Comparison of ENCODE assay signal across 24 cellular contexts in the genomic region with DNA sequence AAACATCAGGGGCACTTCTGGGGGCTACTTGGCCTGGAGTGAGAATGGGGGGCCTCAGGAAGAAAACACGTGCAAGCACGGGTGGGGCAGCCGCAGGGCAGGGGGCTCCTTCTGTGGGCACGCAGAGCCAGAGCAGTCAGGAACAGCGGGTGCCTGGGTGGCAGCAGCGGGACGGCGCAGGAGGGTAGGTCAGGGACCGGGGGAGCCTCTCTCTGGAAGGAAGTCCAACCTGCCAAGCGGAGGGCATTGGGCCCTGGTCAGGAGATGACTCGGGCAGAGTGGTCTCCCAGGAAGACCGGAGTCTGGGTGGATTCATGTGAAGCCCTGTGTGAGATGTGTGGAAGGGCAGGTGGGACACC. TPM values are rescaled to one million over a fixed set of nuclear protein-coding genes. Genes with fewer than 3 reads are reported as not detected.
DNase-seq lines count a peak whose midpoint lies in the region; ATAC-seq, FAIRE-seq and TF ChIP-seq lines count a peak whose summit lies in the region.
"Had no signal": no experiment of that assay in that cellular context is flagged by ENCODE, and none has a peak within 500 bp of the region (broad histone marks: within the 10 kb centered on the region; RNA-seq: fewer than 3 reads in every experiment).

No MANE protein-coding gene starts in this region.

- TF ChIP-seq CTCF in RWPE2 (IDR thresholded peaks at IDR 0.05; ENCODE audit: poor library complexity, severe bottlenecking) (no peak), keratinocyte (optimal IDR thresholded peaks at IDR 0.05 in 1 of 3, IDR thresholded peaks at IDR 0.05 in 1 of 3, conservative IDR thresholded peaks at IDR 0.05 in 1 of 3; ENCODE audit: extremely low read depth in 1 of 3, insufficient read depth in 2 of 3, low read length in 3 of 3) (no peak), Calu3 (IDR thresholded peaks at IDR 0.05; ENCODE audit: unreplicated experiment) (no peak)

- H3K4me3 ChIP-seq in RWPE2 (ENCODE audit: severe bottlenecking), result no peak overlapping the region
- no peak overlapping the region for H3K4me3 ChIP-seq in keratinocyte (ENCODE audit: control insufficient read depth in 2 of 3, extremely low read depth in 1 of 3, insufficient read depth in 2 of 3, low read depth in 1 of 3, low read length in 3 of 3)
- H3K4me3 ChIP-seq: pancreas, SJSA1, thyroid gland had no signal

- H3K36me3 ChIP-seq in RWPE2 (ENCODE audit: low read depth), result peaks cover 20% of the 10 kb centered on the region
- peaks cover 19 to 36% of the 10 kb centered on the region in 2 experiments for H3K36me3 ChIP-seq in keratinocyte (ENCODE audit: control insufficient read depth in 2 of 2, extremely low read depth in 1 of 2, insufficient read depth in 2 of 2, low read length in 2 of 2)
- H3K36me3 ChIP-seq: pancreas, SJSA1, thyroid gland had no signal

- H3K4me1 Mint-ChIP-seq in stimulated activated naive CD8-positive, alpha-beta T cell treated with anti-CD3 and anti-CD28 coated beads, Interleukin-15, amount 100 ng/mL, for 72 hours, result peaks cover 36% of the 10 kb centered on the region
- peaks cover 23% of the 10 kb centered on the region for H3K4me1 Mint-ChIP-seq in Calu3 (ENCODE audit: low read depth, unreplicated experiment)

- peaks cover 3% of the 10 kb centered on the region for H3K9me1 ChIP-seq in keratinocyte (ENCODE audit: control insufficient read depth, extremely low read depth, insufficient read depth, low read length)

- H3K9ac ChIP-seq in keratinocyte (ENCODE audit: control insufficient read depth, extremely low read depth, insufficient read depth, low read length), result no peak overlapping the region

- no peaks in the 10 kb centered on the region for H3K9me3 ChIP-seq in RWPE2 (ENCODE audit: severe bottlenecking)
- no peaks in the 10 kb centered on the region for H3K9me3 ChIP-seq in keratinocyte (ENCODE audit: control insufficient read depth, low read depth, low read length)
- H3K9me3 ChIP-seq: pancreas, SJSA1, thyroid gland had no signal

- H3K27ac Mint-ChIP-seq in stimulated activated naive CD8-positive, alpha-beta T cell treated with anti-CD3 and anti-CD28 coated beads, Interleukin-15, amount 100 ng/mL, for 72 hours, result no peak overlapping the region
- H3K27ac Mint-ChIP-seq in Calu3 (ENCODE audit: unreplicated experiment), result no peak overlapping the region

- H3K4me3 Mint-ChIP-seq in stimulated activated naive CD8-positive, alpha-beta T cell treated with anti-CD3 and anti-CD28 coated beads, Interleukin-15, amount 100 ng/mL, for 72 hours, result no peak overlapping the region
- H3K4me3 Mint-ChIP-seq in Calu3 (ENCODE audit: low read depth, unreplicated experiment), result no peak overlapping the region
- H3K4me3 Mint-ChIP-seq: naive B cell; stimulated activated naive CD8-positive, alpha-beta T cell treated with anti-CD3 and anti-CD28 coated beads, Interleukin-15, Interleukin-2, amounts not matched to agents 100 ng/mL and 50 ng/mL, for 24 hours had no signal

- H4K20me1 ChIP-seq in keratinocyte (ENCODE audit: control insufficient read depth, extremely low read depth, insufficient read depth, low read length), result no peaks in the 10 kb centered on the region

- peak overlapping the region; percentile 87 for H3K27ac ChIP-seq in RWPE2 (ENCODE audit: poor library complexity, severe bottlenecking)
- peak overlapping the region; percentile 46 for H3K27ac ChIP-seq in keratinocyte (ENCODE audit: control insufficient read depth, insufficient read depth, low read length)
- H3K27ac ChIP-seq: pancreas, SJSA1, thyroid gland had no signal

- H2AFZ ChIP-seq in keratinocyte (ENCODE audit: control insufficient read depth, low read length), result no peak overlapping the region

- CTCF ChIA-PET in Calu3 (lab: Charles Lee), result no interaction called here

- no peaks in the 10 kb centered on the region for H3K27me3 ChIP-seq in RWPE2 (ENCODE audit: insufficient read depth, poor library complexity, severe bottlenecking)
- no peaks in the 10 kb centered on the region for H3K27me3 ChIP-seq in keratinocyte (ENCODE audit: control insufficient read depth, extremely low read depth, insufficient read depth, low read length)
- H3K27me3 ChIP-seq: pancreas, SJSA1, thyroid gland had no signal

- H3K4me1 ChIP-seq in RWPE2 (ENCODE audit: insufficient read depth, poor library complexity, severe bottlenecking) (peaks cover 30% of the 10 kb centered on the region), keratinocyte (ENCODE audit: control insufficient read depth, extremely low read depth, insufficient read depth, low read length) (peaks cover 48% of the 10 kb centered on the region)
- H3K4me1 ChIP-seq: pancreas, thyroid gland had no signal

- dilution Hi-C loops in keratinocyte (cut with MboI; ENCODE audit: extremely low pct_ligation_motif_present, low sequenced_read_pairs), result loop anchor here (25.0 kb wide), 1 partner anchor 96 kb away; no protein-coding TSS in a partner anchor

- H3K79me2 ChIP-seq in keratinocyte (ENCODE audit: control insufficient read depth, insufficient read depth, low read length), result peaks cover 35% of the 10 kb centered on the region

- no peaks in the 10 kb centered on the region for H3K27me3 Mint-ChIP-seq in stimulated activated naive CD8-positive, alpha-beta T cell treated with anti-CD3 and anti-CD28 coated beads, Interleukin-15, amount 100 ng/mL, for 72 hours
- no peaks in the 10 kb centered on the region for H3K27me3 Mint-ChIP-seq in Calu3 (ENCODE audit: unreplicated experiment)
- H3K27me3 Mint-ChIP-seq: naive B cell; stimulated activated naive CD8-positive, alpha-beta T cell treated with anti-CD3 and anti-CD28 coated beads, Interleukin-15, Interleukin-2, amounts not matched to agents 100 ng/mL and 50 ng/mL, for 24 hours had no signal

- peak overlapping the region; percentile 63 for H3K4me2 ChIP-seq in keratinocyte (ENCODE audit: control insufficient read depth, extremely low read depth, insufficient read depth, low read depth, low read length)

- no peaks in the 10 kb centered on the region for H3K9me3 Mint-ChIP-seq in stimulated activated naive CD8-positive, alpha-beta T cell treated with anti-CD3 and anti-CD28 coated beads, Interleukin-15, amount 100 ng/mL, for 72 hours
- no peaks in the 10 kb centered on the region for H3K9me3 Mint-ChIP-seq in Calu3 (ENCODE audit: low read depth, unreplicated experiment)
- H3K9me3 Mint-ChIP-seq: naive B cell; stimulated activated naive CD8-positive, alpha-beta T cell treated with anti-CD3 and anti-CD28 coated beads, Interleukin-15, Interleukin-2, amounts not matched to agents 100 ng/mL and 50 ng/mL, for 24 hours had no signal

- no peaks in the 10 kb centered on the region for H3K36me3 Mint-ChIP-seq in Calu3 (ENCODE audit: insufficient read depth, unreplicated experiment)

- FAIRE-seq in keratinocyte (lab: Jason Lieb, UNC), result no peak
- FAIRE-seq: G401.6, GM19239, pancreas, TTC549 had no signal

- intact Hi-C loops in Calu3 (cut with micrococcal nuclease; ENCODE audit: unreplicated experiment), result no loop called here

- BruUV-seq in Calu3 (replicated peaks; lab: Mats Ljungman, UMichigan), result no TSS peak

- DNase-seq in stimulated activated naive CD8-positive, alpha-beta T cell treated with anti-CD3 and anti-CD28 coated beads, Interleukin-15, amount 100 ng/mL, for 72 hours, result no peak
- no peak for DNase-seq in stimulated activated naive CD8-positive, alpha-beta T cell treated with anti-CD3 and anti-CD28 coated beads, Interleukin-15, Interleukin-2, amounts not matched to agents 100 U/mL and 50 U/mL, for 24 hours
- DNase-seq in RWPE2 (ENCODE audit: low spot score) (no peak), keratinocyte (ENCODE audit: low read depth, low spot score) (no peak), A172 (ENCODE audit: low spot score) (no peak), Calu3 (no peak)
- no peak for DNase-seq in stimulated activated CD4-positive, alpha-beta T cell treated with anti-CD3 and anti-CD28 coated beads, Interleukin-12 subunit alpha, Interleukin-12 subunit beta, amount 100 ng/mL, for 4 hours
- DNase-seq: activated naive CD4-positive, alpha-beta T cell treated with anti-CD3 and anti-CD28 coated beads, Interleukin-2, amount 50 U/mL, for 16 hours; cerebellar nuclear complex; DMS53; HCEC 1CT; head of caudate nucleus; naive B cell; NCI-H146; NCI-H510A treated with DMSO at 0.1 percent for 48 hours; pancreas; stimulated activated CD4-positive, alpha-beta T cell treated with anti-CD3 and anti-CD28 coated beads, Interleukin-4, amount 100 ng/mL, for 24 hours; thyroid gland had no signal

- ATAC-seq in stimulated activated naive CD8-positive, alpha-beta T cell treated with anti-CD3 and anti-CD28 coated beads, Interleukin-15, amount 100 ng/mL, for 72 hours, result peak; percentile 24
- no peak for ATAC-seq in stimulated activated naive CD8-positive, alpha-beta T cell treated with anti-CD3 and anti-CD28 coated beads, Interleukin-15, Interleukin-2, amounts not matched to agents 100 U/mL and 50 U/mL, for 24 hours
- ATAC-seq in RWPE2 (ENCODE audit: low read depth), result no peak
- ATAC-seq: activated CD4-positive, CD25-positive, alpha-beta regulatory T cell treated with anti-CD3 and anti-CD28 coated beads, Interleukin-2, amount 50 U/mL, for 24 hours; pancreas had no signal

RNA-seq across cellular contexts. Expression of gene CTNNBIP1, which starts 27.1 kb away (rescaled TPM):
- 92.3 to 149 TPM (median 93.3 TPM) in 3 replicates for polyA plus RNA-seq in keratinocyte
- polyA plus RNA-seq in keratinocyte (2011; ENCODE audit: low read depth), result 96.7 TPM
- 70.9 and 118 TPM in 2 replicates for polyA plus RNA-seq in keratinocyte (2011; cell fraction: cytosol; rRNA removed)
- polyA plus RNA-seq in keratinocyte (2011; cell fraction: nucleus; rRNA removed), result 34.7 and 38.3 TPM in 2 replicates
- 108 and 142 TPM in 2 replicates for polyA plus RNA-seq in keratinocyte (2012; ENCODE audit: low replicate concordance)
- 84.4 to 135 TPM (median 92.0 TPM) in 3 replicates for polyA minus RNA-seq in keratinocyte
- polyA minus RNA-seq in keratinocyte (2011; cell fraction: cytosol; rRNA and poly(A)+ RNA removed), result 118 TPM
- 11.9 and 21.5 TPM in 2 replicates for polyA minus RNA-seq in keratinocyte (2011; cell fraction: nucleus; rRNA and poly(A)+ RNA removed)
- 8.0 and 18.0 TPM in 2 replicates for total RNA-seq in A172 (2014; rRNA removed; shearing (Covaris generic))
- 11.8 and 18.1 TPM in 2 replicates for total RNA-seq in Calu3 (2022)

RNA-seq across cellular contexts. Expression of gene CLSTN1, which starts 59.2 kb away (rescaled TPM):
- 79.1 to 263 TPM (median 90.3 TPM) in 3 replicates for polyA plus RNA-seq in keratinocyte
- polyA plus RNA-seq in keratinocyte (2011; ENCODE audit: low read depth), result 70.0 TPM
- polyA plus RNA-seq in keratinocyte (2011; cell fraction: cytosol; rRNA removed), result 67.1 and 103 TPM in 2 replicates
- polyA plus RNA-seq in keratinocyte (2011; cell fraction: nucleus; rRNA removed), result 424 and 491 TPM in 2 replicates
- 130 and 344 TPM in 2 replicates for polyA plus RNA-seq in keratinocyte (2012; ENCODE audit: low replicate concordance)
- polyA minus RNA-seq in keratinocyte, result 159 to 521 TPM (median 197 TPM) in 3 replicates
- 202 TPM for polyA minus RNA-seq in keratinocyte (2011; cell fraction: cytosol; rRNA and poly(A)+ RNA removed)
- 492 and 717 TPM in 2 replicates for polyA minus RNA-seq in keratinocyte (2011; cell fraction: nucleus; rRNA and poly(A)+ RNA removed)
- 24.3 and 27.2 TPM in 2 replicates for total RNA-seq in A172 (2014; rRNA removed; shearing (Covaris generic))
- total RNA-seq in Calu3 (2022), result 93.2 and 99.3 TPM in 2 replicates
